In genomic region chr18:9565407-9565806, GRCh38 we compare ENCODE assay signal across 15 cellular contexts. TPM values are rescaled to one million over a fixed set of nuclear protein-coding genes. Genes with fewer than 3 reads are reported as not detected.
A peak's percentile ranks its signal among the peaks of the same experiment; 100 is the strongest.
DNase-seq lines count a peak whose midpoint lies in the region; ATAC-seq, FAIRE-seq and TF ChIP-seq lines count a peak whose summit lies in the region.
"Had no signal": no experiment of that assay in that cellular context is flagged by ENCODE, and none has a peak within 500 bp of the region (broad histone marks: within the 10 kb centered on the region; RNA-seq: fewer than 3 reads in every experiment).

No MANE protein-coding gene starts in this region.

- POLR2A ChIA-PET in K562 (lab: Yijun Ruan, JAX): interaction anchor here (0.5 to 1.6 kb wide), 2 partner anchors 10 to 37 kb away, joined by 3 to 4 read pairs; no protein-coding TSS in a partner anchor
- POLR2A ChIA-PET in HepG2 (lab: Yijun Ruan, JAX): no interaction called here

- H3K27ac ChIP-seq in K562 (ENCODE audit: extremely low read depth, low read depth, low read length): no peak overlapping the region
- no peak overlapping the region for H3K27ac ChIP-seq in HepG2 (ENCODE audit: extremely low read length, insufficient read depth, low read length)
- H3K27ac ChIP-seq: C4-2B, GM23248 had no signal

- TF ChIP-seq CTCF in K562 (IDR thresholded peaks at IDR 0.05 in 2 of 3, conservative IDR thresholded peaks at IDR 0.05 in 1 of 3; ENCODE audit: insufficient read depth in 2 of 3, low read depth in 1 of 3, low read length in 3 of 3): no peak
- no peak for TF ChIP-seq CTCF in HepG2 (CRISPR knock-in tag; IDR thresholded peaks at IDR 0.05)

- CTCF ChIA-PET in K562 (lab: Yijun Ruan, JAX; ENCODE audit: low intra/inter-chr PET ratio): no interaction called here
- CTCF ChIA-PET in HepG2 (lab: Yijun Ruan, JAX; ENCODE audit: low intra/inter-chr PET ratio, low total read pairs): no interaction called here

- H3K4me1 ChIP-seq in K562 (replicated peaks in 1 of 2; ENCODE audit: control insufficient read depth in 2 of 2, insufficient read depth in 2 of 2, low read length in 2 of 2) (no peaks in the 10 kb centered on the region), HepG2 (ENCODE audit: insufficient read depth, low read length) (no peaks in the 10 kb centered on the region; the same call in 1 of the 2 replicates)
- H3K4me1 ChIP-seq: BE2C, Caco-2 had no signal

- H3K36me3 ChIP-seq in K562 (ENCODE audit: control insufficient read depth, insufficient read depth, low read length) (peaks cover 81% of the 10 kb centered on the region), HepG2 (replicated peaks in 1 of 2; ENCODE audit: control insufficient read depth in 1 of 2, insufficient read depth in 2 of 2, low read length in 2 of 2) (peaks cover 10 to 63% of the 10 kb centered on the region in 2 experiments)
- H3K36me3 ChIP-seq: BE2C had no signal

- H3K79me2 ChIP-seq in K562 (ENCODE audit: control insufficient read depth, insufficient read depth, low read length): no peaks in the 10 kb centered on the region
- no peaks in the 10 kb centered on the region for H3K79me2 ChIP-seq in HepG2 (ENCODE audit: insufficient read depth, low read length)

- no peak for DNase-seq in Right ventricle myocardium superior
- no peak for DNase-seq in cardiac septum (ENCODE audit: low spot score)
- DNase-seq in K562 (ENCODE audit: extremely low read depth in 1 of 4, low spot score in 3 of 4): no peak
- no peak for DNase-seq in HepG2 (ENCODE audit: low spot score)
- DNase-seq in effector CD4-positive, alpha-beta T cell: no peak
- no peak for DNase-seq in stimulated activated CD8-positive, alpha-beta memory T cell treated with anti-CD3 and anti-CD28 coated beads, Interleukin-4, amount 100 ng/mL, for 48 hours
- DNase-seq: BE2C; Caco-2; CD8-positive, alpha-beta memory T cell; GF-D8; GM23248 had no signal

- peak; percentile 20 for ATAC-seq in Right ventricle myocardium superior (ENCODE audit: poor library complexity)
- ATAC-seq in K562: no peak
- ATAC-seq in HepG2: no peak
- no peak for ATAC-seq in HG02840 (IDR thresholded peaks at IDR 0.05; ENCODE audit: low FRiP score, unreplicated experiment)
- ATAC-seq: HCT116 had no signal

- no TSS peak for BruUV-seq in K562 (replicated peaks; lab: Mats Ljungman, UMichigan)
- BruUV-seq in HepG2 (replicated peaks; lab: Mats Ljungman, UMichigan): no TSS peak

- H3K9me3 ChIP-seq in K562 (replicated peaks; ENCODE audit: control insufficient read depth, insufficient read depth, low read depth, low read length) (no peaks in the 10 kb centered on the region), HepG2 (ENCODE audit: low read length) (no peaks in the 10 kb centered on the region)
- H3K9me3 ChIP-seq: BE2C, Caco-2 had no signal

- no peak overlapping the region for H3K4me2 ChIP-seq in K562 (ENCODE audit: insufficient read depth, low read length)
- no peak overlapping the region for H3K4me2 ChIP-seq in HepG2 (ENCODE audit: low read depth, low read length)

- TF ChIP-seq POLR2A in K562 (conservative IDR thresholded peaks at IDR 0.05) (no peak), HepG2 (IDR thresholded peaks at IDR 0.05; ENCODE audit: insufficient read depth in 1 of 2, low read depth in 2 of 2, low read length in 2 of 2) (no peak)

- 94% methylated on average over 2 of the region's 2 CpGs for WGBS in K562 (ENCODE audit: insufficient coverage, low coverage, missing lambda C conversion rate)
- 94% methylated on average over 2 of the region's 2 CpGs for WGBS in HepG2 (ENCODE audit: low lambda C conversion rate)

- TF ChIP-seq EP300 in K562 (IDR thresholded peaks at IDR 0.05; ENCODE audit: low read length) (no peak), HepG2 (IDR thresholded peaks at IDR 0.05; ENCODE audit: low read depth in 2 of 2, low read length in 2 of 2) (no peak), HepG2 (CRISPR knock-in tag; IDR thresholded peaks at IDR 0.05; ENCODE audit: borderline replicate concordance) (no peak)

- no peaks in the 10 kb centered on the region for H3K27me3 ChIP-seq in K562 (ENCODE audit: control insufficient read depth in 2 of 2, insufficient read depth in 2 of 2, low read length in 2 of 2)
- no peaks in the 10 kb centered on the region for H3K27me3 ChIP-seq in HepG2 (ENCODE audit: control insufficient read depth in 1 of 2, insufficient read depth in 2 of 2, low read length in 2 of 2)
- H3K27me3 ChIP-seq: BE2C had no signal

- intact Hi-C loops in Right ventricle myocardium superior (cut with DNase I) (no loop called here), cardiac septum (cut with DNase I) (no loop called here), K562 (cut with micrococcal nuclease) (no loop called here), HepG2 (cut with micrococcal nuclease; ENCODE audit: unreplicated experiment) (no loop called here)

- FAIRE-seq in K562 (lab: Jason Lieb, UNC) (no peak), HepG2 (lab: Jason Lieb, UNC) (no peak)
- FAIRE-seq: H54 had no signal

- H3K4me3 ChIP-seq in K562: no peak overlapping the region
- no peak overlapping the region for H3K4me3 ChIP-seq in HepG2 (replicated peaks in 1 of 3; ENCODE audit: insufficient read depth in 1 of 3, low read depth in 2 of 3, low read length in 3 of 3)
- H3K4me3 ChIP-seq: GM23248 had no signal

- in situ Hi-C loops in K562 (cut with MboI) (no loop called here), HepG2 (cut with HindIII; ENCODE audit: extremely low pct_ligation_motif_present, low pct_unique_long_range_greater_than_20kb) (no loop called here)

- TF ChIP-seq RAD21 in K562 (CRISPR knock-in tag; conservative IDR thresholded peaks at IDR 0.05 in 1 of 2, IDR thresholded peaks at IDR 0.05 in 1 of 2) (no peak), HepG2 (CRISPR knock-in tag; IDR thresholded peaks at IDR 0.05) (no peak)

- no peaks in the 10 kb centered on the region for H3K9me1 ChIP-seq in K562 (ENCODE audit: control insufficient read depth, insufficient read depth, low read length)

- H2AFZ ChIP-seq in K562 (ENCODE audit: low read depth, low read length) (no peak overlapping the region), HepG2 (ENCODE audit: low read length) (no peak overlapping the region)
- H2AFZ ChIP-seq: GM23248 had no signal

- H4K20me1 ChIP-seq in K562 (replicated peaks; ENCODE audit: control insufficient read depth, insufficient read depth, low read length): no peaks in the 10 kb centered on the region
- no peaks in the 10 kb centered on the region for H4K20me1 ChIP-seq in HepG2 (ENCODE audit: insufficient read depth, low read length)

- H3K9ac ChIP-seq in K562 (ENCODE audit: insufficient read depth in 1 of 2, low read depth in 2 of 2, low read length in 2 of 2) (no peak overlapping the region), HepG2 (ENCODE audit: insufficient read depth, low read depth, low read length) (no peak overlapping the region)
- H3K9ac ChIP-seq: GM23248 had no signal

TF ChIP-seq in K562, 482 proteins besides CTCF, POLR2A, EP300 and RAD21 (continues in another document):
- no peak for TF ChIP-seq ZNF696 (CRISPR knock-in tag; conservative IDR thresholded peaks at IDR 0.05)

TF ChIP-seq in HepG2, 621 proteins besides CTCF, POLR2A, EP300 and RAD21 (continues in another document):
- peak; percentile 21 to 26; a peak in 1 of 4 replicates for TF ChIP-seq MAFK (conservative IDR thresholded peaks at IDR 0.05 in 1 of 2, IDR thresholded peaks at IDR 0.05 in 1 of 2; ENCODE audit: low read length in 2 of 2)
- no peak for TF ChIP-seq GLI4 (CRISPR knock-in tag; IDR thresholded peaks at IDR 0.05; ENCODE audit: borderline replicate concordance)

RNA-seq across cellular contexts. Expression of gene PPP4R1, which starts 49.0 kb away (rescaled TPM):
- total RNA-seq in Right ventricle myocardium superior (55.4 TPM), cardiac septum (83.1 TPM), K562 (2014; rRNA removed) (95.7 and 100 TPM in 2 replicates), K562 (2014; rRNA removed; fragmentation: Illumina TruSeq; extraction: Trizol) (77.5 and 91.2 TPM in 2 replicates), K562 (2015; rRNA removed; fragmentation: Illumina TruSeq; extraction: Trizol) (86.4 and 92.5 TPM in 2 replicates), K562 (2021) (83.2 and 95.5 TPM in 2 replicates), HepG2 (2016; rRNA removed; fragmentation: Illumina TruSeq; extraction: Trizol) (66.5 and 84.6 TPM in 2 replicates)
- 227 and 404 TPM in 2 replicates for total RNA-seq in K562 (2011; cell fraction: chromatin; rRNA removed; ENCODE audit: low replicate concordance)
- total RNA-seq in K562 (2011; cell fraction: nucleolus; rRNA removed): 86.1 and 111 TPM in 2 replicates
- total RNA-seq in K562 (2011; cell fraction: nucleoplasm; rRNA removed): 148 and 198 TPM in 2 replicates
- polyA plus RNA-seq in K562 (2011; rRNA removed) (131 and 136 TPM in 2 replicates), K562 (2014; fragmentation: Illumina TruSeq; extraction: Trizol) (55.4 and 84.5 TPM in 2 replicates), K562 (2014; fragmentation: Nextera tagmentation; extraction: Ambion mirVana) (10 to 100 TPM; 23.5 to 35.1 TPM), K562 (2014; rRNA removed) (56.0 and 57.5 TPM in 2 replicates), HepG2 (2011; rRNA removed) (67.2 and 72.4 TPM in 2 replicates)
- polyA plus RNA-seq in K562 (2011; cell fraction: cytosol; rRNA removed): 91.1 and 105 TPM in 2 replicates
- 191 and 198 TPM in 2 replicates for polyA plus RNA-seq in K562 (2011; cell fraction: nucleus; rRNA removed)
- polyA plus RNA-seq in K562 (2012): 46.2 and 49.6 TPM in 2 replicates
- 277 and 310 TPM in 2 replicates for polyA minus RNA-seq in K562 (2011; rRNA and poly(A)+ RNA removed)
- 99.1 and 116 TPM in 2 replicates for polyA minus RNA-seq in K562 (2011; cell fraction: cytosol; rRNA and poly(A)+ RNA removed)
- 93.0 and 173 TPM in 2 replicates for polyA minus RNA-seq in K562 (2011; cell fraction: nucleus; rRNA and poly(A)+ RNA removed)
- total RNA-seq in HepG2 (2016; cell fraction: cytosol; rRNA removed; fragmentation: Illumina TruSeq; extraction: Trizol; ENCODE audit: low read depth): 144 and 170 TPM in 2 replicates
- total RNA-seq in HepG2 (2016; cell fraction: insoluble cytoplasmic fraction; rRNA removed; fragmentation: Illumina TruSeq; extraction: Trizol): 69.2 and 85.3 TPM in 2 replicates
- 85.0 and 109 TPM in 2 replicates for total RNA-seq in HepG2 (2016; cell fraction: membrane; rRNA removed; fragmentation: Illumina TruSeq; extraction: Trizol)
- total RNA-seq in HepG2 (2016; cell fraction: nucleus; rRNA removed; fragmentation: Illumina TruSeq; extraction: Trizol): 69.1 and 76.3 TPM in 2 replicates
- polyA plus RNA-seq in HepG2 (2011; cell fraction: cytosol; rRNA removed): 55.0 and 59.0 TPM in 2 replicates
- polyA plus RNA-seq in HepG2 (2011; cell fraction: nucleus; rRNA removed): 76.7 and 84.0 TPM in 2 replicates
- 35.3 and 48.1 TPM in 2 replicates for polyA plus RNA-seq in HepG2 (2012)
- 6.3 and 6.5 TPM in 2 replicates for polyA plus RNA-seq in HepG2 (2016; cell fraction: cytosol; fragmentation: Illumina TruSeq; extraction: Trizol; ENCODE audit: low read depth)
- polyA plus RNA-seq in HepG2 (2016; cell fraction: insoluble cytoplasmic fraction; fragmentation: Illumina TruSeq; extraction: Trizol; ENCODE audit: low read depth): 50.5 and 52.3 TPM in 2 replicates
- polyA plus RNA-seq in HepG2 (2016; cell fraction: membrane; fragmentation: Illumina TruSeq; extraction: Trizol; ENCODE audit: low read depth): 18.9 and 22.6 TPM in 2 replicates
- 68.2 and 72.2 TPM in 2 replicates for polyA plus RNA-seq in HepG2 (2016; cell fraction: nucleus; fragmentation: Illumina TruSeq; extraction: Trizol; ENCODE audit: insufficient read depth, low read depth)
- 122 and 149 TPM in 2 replicates for polyA minus RNA-seq in HepG2 (2011; rRNA and poly(A)+ RNA removed; ENCODE audit: low replicate concordance)
- 33.5 and 74.3 TPM in 2 replicates for polyA minus RNA-seq in HepG2 (2011; cell fraction: cytosol; rRNA and poly(A)+ RNA removed)
- 130 and 145 TPM in 2 replicates for polyA minus RNA-seq in HepG2 (2011; cell fraction: nucleus; rRNA and poly(A)+ RNA removed)
